In genomic region chr1:15885701-15886612, GRCh38 we compare ENCODE assay signal across 1 cellular context.
TF ChIP-seq lines count a peak whose summit lies in the region.

No MANE protein-coding gene starts in this region.

TF ChIP-seq in K562, 482 proteins besides CTCF, POLR2A, EP300 and RAD21 (continued from another document and continues in another):
- TF ChIP-seq, protein P1, sequence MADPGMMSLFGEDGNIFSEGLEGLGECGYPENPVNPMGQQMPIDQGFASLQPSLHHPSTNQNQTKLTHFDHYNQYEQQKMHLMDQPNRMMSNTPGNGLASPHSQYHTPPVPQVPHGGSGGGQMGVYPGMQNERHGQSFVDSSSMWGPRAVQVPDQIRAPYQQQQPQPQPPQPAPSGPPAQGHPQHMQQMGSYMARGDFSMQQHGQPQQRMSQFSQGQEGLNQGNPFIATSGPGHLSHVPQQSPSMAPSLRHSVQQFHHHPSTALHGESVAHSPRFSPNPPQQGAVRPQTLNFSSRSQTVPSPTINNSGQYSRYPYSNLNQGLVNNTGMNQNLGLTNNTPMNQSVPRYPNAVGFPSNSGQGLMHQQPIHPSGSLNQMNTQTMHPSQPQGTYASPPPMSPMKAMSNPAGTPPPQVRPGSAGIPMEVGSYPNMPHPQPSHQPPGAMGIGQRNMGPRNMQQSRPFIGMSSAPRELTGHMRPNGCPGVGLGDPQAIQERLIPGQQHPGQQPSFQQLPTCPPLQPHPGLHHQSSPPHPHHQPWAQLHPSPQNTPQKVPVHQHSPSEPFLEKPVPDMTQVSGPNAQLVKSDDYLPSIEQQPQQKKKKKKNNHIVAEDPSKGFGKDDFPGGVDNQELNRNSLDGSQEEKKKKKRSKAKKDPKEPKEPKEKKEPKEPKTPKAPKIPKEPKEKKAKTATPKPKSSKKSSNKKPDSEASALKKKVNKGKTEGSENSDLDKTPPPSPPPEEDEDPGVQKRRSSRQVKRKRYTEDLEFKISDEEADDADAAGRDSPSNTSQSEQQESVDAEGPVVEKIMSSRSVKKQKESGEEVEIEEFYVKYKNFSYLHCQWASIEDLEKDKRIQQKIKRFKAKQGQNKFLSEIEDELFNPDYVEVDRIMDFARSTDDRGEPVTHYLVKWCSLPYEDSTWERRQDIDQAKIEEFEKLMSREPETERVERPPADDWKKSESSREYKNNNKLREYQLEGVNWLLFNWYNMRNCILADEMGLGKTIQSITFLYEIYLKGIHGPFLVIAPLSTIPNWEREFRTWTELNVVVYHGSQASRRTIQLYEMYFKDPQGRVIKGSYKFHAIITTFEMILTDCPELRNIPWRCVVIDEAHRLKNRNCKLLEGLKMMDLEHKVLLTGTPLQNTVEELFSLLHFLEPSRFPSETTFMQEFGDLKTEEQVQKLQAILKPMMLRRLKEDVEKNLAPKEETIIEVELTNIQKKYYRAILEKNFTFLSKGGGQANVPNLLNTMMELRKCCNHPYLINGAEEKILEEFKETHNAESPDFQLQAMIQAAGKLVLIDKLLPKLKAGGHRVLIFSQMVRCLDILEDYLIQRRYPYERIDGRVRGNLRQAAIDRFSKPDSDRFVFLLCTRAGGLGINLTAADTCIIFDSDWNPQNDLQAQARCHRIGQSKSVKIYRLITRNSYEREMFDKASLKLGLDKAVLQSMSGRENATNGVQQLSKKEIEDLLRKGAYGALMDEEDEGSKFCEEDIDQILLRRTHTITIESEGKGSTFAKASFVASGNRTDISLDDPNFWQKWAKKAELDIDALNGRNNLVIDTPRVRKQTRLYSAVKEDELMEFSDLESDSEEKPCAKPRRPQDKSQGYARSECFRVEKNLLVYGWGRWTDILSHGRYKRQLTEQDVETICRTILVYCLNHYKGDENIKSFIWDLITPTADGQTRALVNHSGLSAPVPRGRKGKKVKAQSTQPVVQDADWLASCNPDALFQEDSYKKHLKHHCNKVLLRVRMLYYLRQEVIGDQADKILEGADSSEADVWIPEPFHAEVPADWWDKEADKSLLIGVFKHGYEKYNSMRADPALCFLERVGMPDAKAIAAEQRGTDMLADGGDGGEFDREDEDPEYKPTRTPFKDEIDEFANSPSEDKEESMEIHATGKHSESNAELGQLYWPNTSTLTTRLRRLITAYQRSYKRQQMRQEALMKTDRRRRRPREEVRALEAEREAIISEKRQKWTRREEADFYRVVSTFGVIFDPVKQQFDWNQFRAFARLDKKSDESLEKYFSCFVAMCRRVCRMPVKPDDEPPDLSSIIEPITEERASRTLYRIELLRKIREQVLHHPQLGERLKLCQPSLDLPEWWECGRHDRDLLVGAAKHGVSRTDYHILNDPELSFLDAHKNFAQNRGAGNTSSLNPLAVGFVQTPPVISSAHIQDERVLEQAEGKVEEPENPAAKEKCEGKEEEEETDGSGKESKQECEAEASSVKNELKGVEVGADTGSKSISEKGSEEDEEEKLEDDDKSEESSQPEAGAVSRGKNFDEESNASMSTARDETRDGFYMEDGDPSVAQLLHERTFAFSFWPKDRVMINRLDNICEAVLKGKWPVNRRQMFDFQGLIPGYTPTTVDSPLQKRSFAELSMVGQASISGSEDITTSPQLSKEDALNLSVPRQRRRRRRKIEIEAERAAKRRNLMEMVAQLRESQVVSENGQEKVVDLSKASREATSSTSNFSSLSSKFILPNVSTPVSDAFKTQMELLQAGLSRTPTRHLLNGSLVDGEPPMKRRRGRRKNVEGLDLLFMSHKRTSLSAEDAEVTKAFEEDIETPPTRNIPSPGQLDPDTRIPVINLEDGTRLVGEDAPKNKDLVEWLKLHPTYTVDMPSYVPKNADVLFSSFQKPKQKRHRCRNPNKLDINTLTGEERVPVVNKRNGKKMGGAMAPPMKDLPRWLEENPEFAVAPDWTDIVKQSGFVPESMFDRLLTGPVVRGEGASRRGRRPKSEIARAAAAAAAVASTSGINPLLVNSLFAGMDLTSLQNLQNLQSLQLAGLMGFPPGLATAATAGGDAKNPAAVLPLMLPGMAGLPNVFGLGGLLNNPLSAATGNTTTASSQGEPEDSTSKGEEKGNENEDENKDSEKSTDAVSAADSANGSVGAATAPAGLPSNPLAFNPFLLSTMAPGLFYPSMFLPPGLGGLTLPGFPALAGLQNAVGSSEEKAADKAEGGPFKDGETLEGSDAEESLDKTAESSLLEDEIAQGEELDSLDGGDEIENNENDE (IDR thresholded peaks at IDR 0.05; ENCODE audit: low read depth, low read length) = no peak
- no peak for TF ChIP-seq ZNF124 (CRISPR knock-in tag; IDR thresholded peaks at IDR 0.05)
- TF ChIP-seq BCL6 (CRISPR knock-in tag; IDR thresholded peaks at IDR 0.05) = peak; percentile 49; the same call in 1 of the 2 replicates
- TF ChIP-seq DPF2 (IDR thresholded peaks at IDR 0.05) = peak; percentile 70; the same call in 1 of the 2 replicates
- TF ChIP-seq CGGBP1 (CRISPR knock-in tag; IDR thresholded peaks at IDR 0.05) = no peak
- no peak; the same call in 1 of the 2 replicates for TF ChIP-seq HEY1 (CRISPR knock-in tag; IDR thresholded peaks at IDR 0.05; ENCODE audit: borderline replicate concordance)
- no peak for TF ChIP-seq ERF (CRISPR knock-in tag; IDR thresholded peaks at IDR 0.05)
- TF ChIP-seq, protein P2, sequence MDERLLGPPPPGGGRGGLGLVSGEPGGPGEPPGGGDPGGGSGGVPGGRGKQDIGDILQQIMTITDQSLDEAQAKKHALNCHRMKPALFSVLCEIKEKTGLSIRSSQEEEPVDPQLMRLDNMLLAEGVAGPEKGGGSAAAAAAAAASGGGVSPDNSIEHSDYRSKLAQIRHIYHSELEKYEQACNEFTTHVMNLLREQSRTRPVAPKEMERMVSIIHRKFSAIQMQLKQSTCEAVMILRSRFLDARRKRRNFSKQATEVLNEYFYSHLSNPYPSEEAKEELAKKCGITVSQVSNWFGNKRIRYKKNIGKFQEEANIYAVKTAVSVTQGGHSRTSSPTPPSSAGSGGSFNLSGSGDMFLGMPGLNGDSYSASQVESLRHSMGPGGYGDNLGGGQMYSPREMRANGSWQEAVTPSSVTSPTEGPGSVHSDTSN (CRISPR knock-in tag; IDR thresholded peaks at IDR 0.05; ENCODE audit: low read depth) = no peak
- TF ChIP-seq, protein P2 (tag; conservative IDR thresholded peaks at IDR 0.05; ENCODE audit: low read depth) = no peak
- TF ChIP-seq, protein P3, sequence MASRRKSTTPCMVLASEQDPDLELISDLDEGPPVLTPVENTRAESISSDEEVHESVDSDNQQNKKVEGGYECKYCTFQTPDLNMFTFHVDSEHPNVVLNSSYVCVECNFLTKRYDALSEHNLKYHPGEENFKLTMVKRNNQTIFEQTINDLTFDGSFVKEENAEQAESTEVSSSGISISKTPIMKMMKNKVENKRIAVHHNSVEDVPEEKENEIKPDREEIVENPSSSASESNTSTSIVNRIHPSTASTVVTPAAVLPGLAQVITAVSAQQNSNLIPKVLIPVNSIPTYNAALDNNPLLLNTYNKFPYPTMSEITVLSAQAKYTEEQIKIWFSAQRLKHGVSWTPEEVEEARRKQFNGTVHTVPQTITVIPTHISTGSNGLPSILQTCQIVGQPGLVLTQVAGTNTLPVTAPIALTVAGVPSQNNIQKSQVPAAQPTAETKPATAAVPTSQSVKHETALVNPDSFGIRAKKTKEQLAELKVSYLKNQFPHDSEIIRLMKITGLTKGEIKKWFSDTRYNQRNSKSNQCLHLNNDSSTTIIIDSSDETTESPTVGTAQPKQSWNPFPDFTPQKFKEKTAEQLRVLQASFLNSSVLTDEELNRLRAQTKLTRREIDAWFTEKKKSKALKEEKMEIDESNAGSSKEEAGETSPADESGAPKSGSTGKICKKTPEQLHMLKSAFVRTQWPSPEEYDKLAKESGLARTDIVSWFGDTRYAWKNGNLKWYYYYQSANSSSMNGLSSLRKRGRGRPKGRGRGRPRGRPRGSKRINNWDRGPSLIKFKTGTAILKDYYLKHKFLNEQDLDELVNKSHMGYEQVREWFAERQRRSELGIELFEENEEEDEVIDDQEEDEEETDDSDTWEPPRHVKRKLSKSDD (conservative IDR thresholded peaks at IDR 0.05; ENCODE audit: low read length) = no peak
- peak; percentile 56; the same call in 1 of the 2 replicates for TF ChIP-seq PTRF (tag; IDR thresholded peaks at IDR 0.05)
- TF ChIP-seq ZNF586 (CRISPR knock-in tag; conservative IDR thresholded peaks at IDR 0.05) = no peak
- 0 out of 2 replicates have a peak, but pooled peaks have one; percentile 52 for TF ChIP-seq GTF2F1 (IDR thresholded peaks at IDR 0.05; ENCODE audit: low read depth, low read length)
- no peak; the same call in 1 of the 2 replicates for TF ChIP-seq CBX5 (IDR thresholded peaks at IDR 0.05; ENCODE audit: borderline replicate concordance, low read depth)
- no peak for TF ChIP-seq ZNF431 (CRISPR knock-in tag; IDR thresholded peaks at IDR 0.05)
- TF ChIP-seq, protein P4, sequence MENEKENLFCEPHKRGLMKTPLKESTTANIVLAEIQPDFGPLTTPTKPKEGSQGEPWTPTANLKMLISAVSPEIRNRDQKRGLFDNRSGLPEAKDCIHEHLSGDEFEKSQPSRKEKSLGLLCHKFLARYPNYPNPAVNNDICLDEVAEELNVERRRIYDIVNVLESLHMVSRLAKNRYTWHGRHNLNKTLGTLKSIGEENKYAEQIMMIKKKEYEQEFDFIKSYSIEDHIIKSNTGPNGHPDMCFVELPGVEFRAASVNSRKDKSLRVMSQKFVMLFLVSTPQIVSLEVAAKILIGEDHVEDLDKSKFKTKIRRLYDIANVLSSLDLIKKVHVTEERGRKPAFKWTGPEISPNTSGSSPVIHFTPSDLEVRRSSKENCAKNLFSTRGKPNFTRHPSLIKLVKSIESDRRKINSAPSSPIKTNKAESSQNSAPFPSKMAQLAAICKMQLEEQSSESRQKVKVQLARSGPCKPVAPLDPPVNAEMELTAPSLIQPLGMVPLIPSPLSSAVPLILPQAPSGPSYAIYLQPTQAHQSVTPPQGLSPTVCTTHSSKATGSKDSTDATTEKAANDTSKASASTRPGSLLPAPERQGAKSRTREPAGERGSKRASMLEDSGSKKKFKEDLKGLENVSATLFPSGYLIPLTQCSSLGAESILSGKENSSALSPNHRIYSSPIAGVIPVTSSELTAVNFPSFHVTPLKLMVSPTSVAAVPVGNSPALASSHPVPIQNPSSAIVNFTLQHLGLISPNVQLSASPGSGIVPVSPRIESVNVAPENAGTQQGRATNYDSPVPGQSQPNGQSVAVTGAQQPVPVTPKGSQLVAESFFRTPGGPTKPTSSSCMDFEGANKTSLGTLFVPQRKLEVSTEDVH (IDR thresholded peaks at IDR 0.05; ENCODE audit: low read depth, partially characterized antibody) = peak; percentile 19
- no peak; the same call in 1 of the 2 replicates for TF ChIP-seq POLR2AphosphoS2 (IDR thresholded peaks at IDR 0.05; ENCODE audit: low read length)
- TF ChIP-seq, protein P5, sequence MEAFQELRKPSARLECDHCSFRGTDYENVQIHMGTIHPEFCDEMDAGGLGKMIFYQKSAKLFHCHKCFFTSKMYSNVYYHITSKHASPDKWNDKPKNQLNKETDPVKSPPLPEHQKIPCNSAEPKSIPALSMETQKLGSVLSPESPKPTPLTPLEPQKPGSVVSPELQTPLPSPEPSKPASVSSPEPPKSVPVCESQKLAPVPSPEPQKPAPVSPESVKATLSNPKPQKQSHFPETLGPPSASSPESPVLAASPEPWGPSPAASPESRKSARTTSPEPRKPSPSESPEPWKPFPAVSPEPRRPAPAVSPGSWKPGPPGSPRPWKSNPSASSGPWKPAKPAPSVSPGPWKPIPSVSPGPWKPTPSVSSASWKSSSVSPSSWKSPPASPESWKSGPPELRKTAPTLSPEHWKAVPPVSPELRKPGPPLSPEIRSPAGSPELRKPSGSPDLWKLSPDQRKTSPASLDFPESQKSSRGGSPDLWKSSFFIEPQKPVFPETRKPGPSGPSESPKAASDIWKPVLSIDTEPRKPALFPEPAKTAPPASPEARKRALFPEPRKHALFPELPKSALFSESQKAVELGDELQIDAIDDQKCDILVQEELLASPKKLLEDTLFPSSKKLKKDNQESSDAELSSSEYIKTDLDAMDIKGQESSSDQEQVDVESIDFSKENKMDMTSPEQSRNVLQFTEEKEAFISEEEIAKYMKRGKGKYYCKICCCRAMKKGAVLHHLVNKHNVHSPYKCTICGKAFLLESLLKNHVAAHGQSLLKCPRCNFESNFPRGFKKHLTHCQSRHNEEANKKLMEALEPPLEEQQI (IDR thresholded peaks at IDR 0.05) = no peak
- 0 out of 2 replicates have a peak, but pooled peaks have one; percentile 52 for TF ChIP-seq HMGXB4 (CRISPR knock-in tag; IDR thresholded peaks at IDR 0.05)
- TF ChIP-seq EZH2 (IDR thresholded peaks at IDR 0.05; ENCODE audit: borderline replicate concordance, low read depth, low read length) = no peak
- no peak for TF ChIP-seq ZBTB11 (CRISPR knock-in tag; IDR thresholded peaks at IDR 0.05)
